Comparison of ENCODE assay signal across 10 cellular contexts in genomic region chr9:92438900-92439526, GRCh38. TPM values are rescaled to one million over a fixed set of nuclear protein-coding genes. Genes with fewer than 3 reads are reported as not detected.
A peak's percentile ranks its signal among the peaks of the same experiment; 100 is the strongest.
DNase-seq lines count a peak whose midpoint lies in the region; ATAC-seq, FAIRE-seq and TF ChIP-seq lines count a peak whose summit lies in the region.
"Had no signal": no experiment of that assay in that cellular context is flagged by ENCODE, and none has a peak within 500 bp of the region (broad histone marks: within the 10 kb centered on the region; RNA-seq: fewer than 3 reads in every experiment).

No MANE protein-coding gene starts in this region.

- H3K4me2 ChIP-seq in astrocyte (ENCODE audit: low read length), result no peak overlapping the region

- H3K4me3 Mint-ChIP-seq in astrocyte (ENCODE audit: unreplicated experiment), result no peak overlapping the region
- no peak overlapping the region for H3K4me3 Mint-ChIP-seq in stimulated activated naive CD8-positive, alpha-beta T cell treated with anti-CD3 and anti-CD28 coated beads, Interleukin-15, amount 100 ng/mL, for 72 hours

- H3K27ac ChIP-seq in astrocyte (ENCODE audit: low read depth, low read length), result peak overlapping the region; percentile 4
- H3K27ac ChIP-seq in right lobe of liver, result no peak overlapping the region

- peaks cover 8% of the 10 kb centered on the region for H3K4me1 ChIP-seq in astrocyte (ENCODE audit: insufficient read depth, low read length)
- no peaks in the 10 kb centered on the region for H3K4me1 ChIP-seq in right lobe of liver

- no peak overlapping the region for H3K27ac Mint-ChIP-seq in astrocyte (ENCODE audit: unreplicated experiment)
- H3K27ac Mint-ChIP-seq in stimulated activated naive CD8-positive, alpha-beta T cell treated with anti-CD3 and anti-CD28 coated beads, Interleukin-15, amount 100 ng/mL, for 72 hours, result no peak overlapping the region

- TF ChIP-seq CTCF in AG10803 (conservative IDR thresholded peaks at IDR 0.05; ENCODE audit: low read length) (peak; percentile 52), astrocyte (IDR thresholded peaks at IDR 0.05; ENCODE audit: insufficient read depth, low read depth, low read length) (peak; percentile 3), right lobe of liver (IDR thresholded peaks at IDR 0.05) (peak; percentile 36 to 55 (median 48))

- H3K79me2 ChIP-seq in astrocyte (ENCODE audit: insufficient read depth, low read length), result no peaks in the 10 kb centered on the region

- H3K9me3 ChIP-seq in astrocyte (ENCODE audit: insufficient read depth, low read depth, low read length) (no peaks in the 10 kb centered on the region), right lobe of liver (no peaks in the 10 kb centered on the region)
- H3K9me3 ChIP-seq: spleen had no signal

- no peaks in the 10 kb centered on the region for H3K9me3 Mint-ChIP-seq in astrocyte (ENCODE audit: unreplicated experiment)
- H3K9me3 Mint-ChIP-seq in stimulated activated naive CD8-positive, alpha-beta T cell treated with anti-CD3 and anti-CD28 coated beads, Interleukin-15, amount 100 ng/mL, for 72 hours, result no peaks in the 10 kb centered on the region

- no peaks in the 10 kb centered on the region for H3K27me3 ChIP-seq in astrocyte (ENCODE audit: insufficient read depth, low read length)
- no peaks in the 10 kb centered on the region for H3K27me3 ChIP-seq in right lobe of liver
- H3K27me3 ChIP-seq: spleen had no signal

- intact Hi-C loops in right lobe of liver (cut with DNase I), result no loop called here

- ATAC-seq in right lobe of liver (peak in 2 of 4 donors; percentile 33 to 52), HG03439 (IDR thresholded peaks at IDR 0.05; ENCODE audit: unreplicated experiment) (no peak)
- ATAC-seq in stimulated activated naive CD8-positive, alpha-beta T cell treated with anti-CD3 and anti-CD28 coated beads, Interleukin-15, amount 100 ng/mL, for 72 hours, result no peak

- H3K4me1 Mint-ChIP-seq in astrocyte (ENCODE audit: low read depth, unreplicated experiment), result peaks cover 8% of the 10 kb centered on the region
- H3K4me1 Mint-ChIP-seq in stimulated activated naive CD8-positive, alpha-beta T cell treated with anti-CD3 and anti-CD28 coated beads, Interleukin-15, amount 100 ng/mL, for 72 hours, result peaks cover 18% of the 10 kb centered on the region

- no peak for TF ChIP-seq POLR2A in right lobe of liver (IDR thresholded peaks at IDR 0.05)

- 47% methylated on average over 4 of the region's 5 CpGs for WGBS in right lobe of liver (ENCODE audit: insufficient coverage, low coverage, low lambda C conversion rate, missing lambda C conversion rate)

- no peaks in the 10 kb centered on the region for H4K20me1 ChIP-seq in astrocyte (ENCODE audit: insufficient read depth, low read length)

- no peaks in the 10 kb centered on the region for H3K36me3 ChIP-seq in astrocyte (ENCODE audit: insufficient read depth, low read length)
- no peaks in the 10 kb centered on the region for H3K36me3 ChIP-seq in right lobe of liver
- H3K36me3 ChIP-seq: spleen had no signal

- H3K27me3 Mint-ChIP-seq in astrocyte (ENCODE audit: low read depth, unreplicated experiment), result no peaks in the 10 kb centered on the region
- no peaks in the 10 kb centered on the region for H3K27me3 Mint-ChIP-seq in stimulated activated naive CD8-positive, alpha-beta T cell treated with anti-CD3 and anti-CD28 coated beads, Interleukin-15, amount 100 ng/mL, for 72 hours

- FAIRE-seq in astrocyte (lab: Jason Lieb, UNC), result no peak
- FAIRE-seq: H1 had no signal

- DNase-seq in AG10803 (ENCODE audit: low read depth), result peak; percentile 45
- DNase-seq in HCEC 1CT, result peak; percentile 39
- DNase-seq in astrocyte (ENCODE audit: low read depth), result no peak
- no peak for DNase-seq in right lobe of liver
- no peak for DNase-seq in NCI-H1048 (lab: John Stamatoyannopoulos, UW)
- DNase-seq in occipital lobe (lab: John Stamatoyannopoulos, UW), result no peak
- no peak for DNase-seq in stimulated activated naive CD8-positive, alpha-beta T cell treated with anti-CD3 and anti-CD28 coated beads, Interleukin-15, amount 100 ng/mL, for 72 hours
- DNase-seq: spleen had no signal

- H2AFZ ChIP-seq in astrocyte (ENCODE audit: low read depth, low read length), result no peak overlapping the region

- H3K4me3 ChIP-seq in AG10803 (ENCODE audit: low read length) (no peak overlapping the region), astrocyte (ENCODE audit: insufficient read depth, low read depth, low read length) (no peak overlapping the region), right lobe of liver (no peak overlapping the region)
- H3K4me3 ChIP-seq: spleen had no signal

- H3K9ac ChIP-seq in astrocyte (ENCODE audit: low read length), result peak overlapping the region; percentile 2

- H3K36me3 Mint-ChIP-seq in astrocyte (ENCODE audit: low read depth, unreplicated experiment), result no peaks in the 10 kb centered on the region

RNA-seq across cellular contexts. Expression of gene OMD, which starts 14.7 kb away (rescaled TPM):
- total RNA-seq in astrocyte (not detected in 2 replicates), right lobe of liver (1 to 10 TPM in 2 of 6 experiments, under 1 TPM in 3, not detected in 1; 0.11 to 2.0 (median 0.56) TPM), occipital lobe (2.5 TPM)
- total RNA-seq: H1 had no signal

RNA-seq across cellular contexts. Expression of gene OGN, which starts 34.6 kb away (rescaled TPM):
- total RNA-seq in astrocyte (not detected in 2 replicates), right lobe of liver (1 to 10 TPM in 1 of 6 experiments, under 1 TPM in 4, not detected in 1; 0.31 to 1.6 (median 0.43) TPM), occipital lobe (15.1 TPM)
- total RNA-seq: H1 had no signal

RNA-seq across cellular contexts. Expression of gene ASPN, which starts 43.3 kb away (rescaled TPM):
- total RNA-seq in astrocyte, result not detected in 2 replicates
- total RNA-seq in right lobe of liver, result 10 to 100 TPM in 3 of 6 experiments, 1 to 10 TPM in 3; 3.8 to 13.3 (median 10.4) TPM
- 7.8 TPM for total RNA-seq in occipital lobe
- total RNA-seq: H1 had no signal

Comparison
In these comparisons a context has a peak if more than half of its experiments do, and no peak if none do; other contexts are left out.
1. DNase-seq: peak in AG10803 (single experiment) and HCEC 1CT (single experiment); none in astrocyte (single experiment), right lobe of liver (0 of 3), NCI-H1048 (single experiment), occipital lobe (single experiment) and stimulated activated naive CD8-positive, alpha-beta T cell treated with anti-CD3 and anti-CD28 coated beads, Interleukin-15, amount 100 ng/mL, for 72 hours (0 of 2).
2. Peak in every context shown above with its lines, with median percentiles within 50 percentile points of each other: CTCF ChIP-seq.